ENCODE assay signal across 8 cellular contexts in the genomic region with DNA sequence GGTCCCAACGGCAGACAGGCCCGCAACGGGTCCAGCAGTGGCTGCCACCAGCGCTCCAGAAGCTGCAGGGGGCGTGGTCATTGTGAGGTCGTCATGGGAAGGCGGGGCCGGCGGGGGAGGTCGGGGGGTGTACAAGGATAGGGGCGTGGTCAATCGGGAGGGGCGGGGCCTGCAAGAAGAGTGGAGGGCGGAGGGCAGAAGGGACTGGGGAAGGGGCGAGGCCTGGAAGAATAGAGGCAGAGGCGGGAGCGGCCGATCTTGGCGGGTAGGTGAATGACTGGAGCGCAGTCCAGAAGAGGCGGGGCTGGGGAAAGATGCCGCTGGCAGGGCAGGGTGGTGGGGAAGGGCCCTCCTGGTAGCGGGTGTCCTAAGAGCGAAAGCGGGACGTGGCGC.
DNase-seq lines count a peak whose midpoint lies in the region; ATAC-seq and TF ChIP-seq lines count a peak whose summit lies in the region.

No MANE protein-coding gene starts in this region.

- no peak overlapping the region for H3K4me3 ChIP-seq in DND-41 (ENCODE audit: low read depth in 1 of 2, low read length in 2 of 2)

- H2AFZ ChIP-seq in DND-41 (ENCODE audit: low read depth, low read length) = no peak overlapping the region

- no peaks in the 10 kb centered on the region for H3K9me3 ChIP-seq in DND-41 (ENCODE audit: insufficient read depth, low read length, severe bottlenecking)

- peaks cover 12% of the 10 kb centered on the region for H3K79me2 ChIP-seq in DND-41 (ENCODE audit: insufficient read depth, low read length)

- H3K9ac ChIP-seq in DND-41 (ENCODE audit: low read depth, low read length) = no peak overlapping the region

- ATAC-seq in DND-41 (ENCODE audit: insufficient read depth, low read depth) (no peak), HG03196 (IDR thresholded peaks at IDR 0.05; ENCODE audit: unreplicated experiment) (no peak), HG02938 (IDR thresholded peaks at IDR 0.05; ENCODE audit: unreplicated experiment) (no peak)

- peaks cover 48% of the 10 kb centered on the region for H3K36me3 ChIP-seq in DND-41 (ENCODE audit: insufficient read depth, low read length)

- no peak overlapping the region for H3K4me2 ChIP-seq in DND-41 (ENCODE audit: insufficient read depth, low read length)

- peaks cover 18% of the 10 kb centered on the region for H3K4me1 ChIP-seq in DND-41 (ENCODE audit: insufficient read depth, low read length)

- no peaks in the 10 kb centered on the region for H4K20me1 ChIP-seq in DND-41 (ENCODE audit: insufficient read depth, low read length)

- H3K27me3 ChIP-seq in DND-41 (ENCODE audit: insufficient read depth, low read length, poor library complexity) = no peaks in the 10 kb centered on the region

- H3K27ac ChIP-seq in DND-41 (ENCODE audit: low read length) = no peak overlapping the region

- no peak for TF ChIP-seq CTCF in DND-41 (IDR thresholded peaks at IDR 0.05; ENCODE audit: borderline replicate concordance, extremely low read depth, low read length, poor library complexity, severe bottlenecking)

- DNase-seq in DND-41 (peak; percentile 49), NCI-H2029 treated with DMSO at 0.1 percent for 48 hours (lab: John Stamatoyannopoulos, UW) (peak; percentile 87), dedifferentiated amniotic fluid mesenchymal stem cell (ENCODE audit: extremely low spot score) (peak; percentile 65), left kidney (ENCODE audit: low read depth, low spot score) (peak; percentile 97)
- peak; percentile 89 to 90 for DNase-seq in activated CD4-positive, alpha-beta T cell treated with anti-CD3 and anti-CD28 coated beads, Interleukin-2, amount 50 U/mL, for 48 hours
- peak; percentile 78 to 84 for DNase-seq in stimulated activated CD4-positive, alpha-beta T cell treated with anti-CD3 and anti-CD28 coated beads, Interleukin-1b, Interleukin-23, amount 100 ng/mL, for 1 hour (ENCODE audit: low read depth in 2 of 2)
